In the genomic region with DNA sequence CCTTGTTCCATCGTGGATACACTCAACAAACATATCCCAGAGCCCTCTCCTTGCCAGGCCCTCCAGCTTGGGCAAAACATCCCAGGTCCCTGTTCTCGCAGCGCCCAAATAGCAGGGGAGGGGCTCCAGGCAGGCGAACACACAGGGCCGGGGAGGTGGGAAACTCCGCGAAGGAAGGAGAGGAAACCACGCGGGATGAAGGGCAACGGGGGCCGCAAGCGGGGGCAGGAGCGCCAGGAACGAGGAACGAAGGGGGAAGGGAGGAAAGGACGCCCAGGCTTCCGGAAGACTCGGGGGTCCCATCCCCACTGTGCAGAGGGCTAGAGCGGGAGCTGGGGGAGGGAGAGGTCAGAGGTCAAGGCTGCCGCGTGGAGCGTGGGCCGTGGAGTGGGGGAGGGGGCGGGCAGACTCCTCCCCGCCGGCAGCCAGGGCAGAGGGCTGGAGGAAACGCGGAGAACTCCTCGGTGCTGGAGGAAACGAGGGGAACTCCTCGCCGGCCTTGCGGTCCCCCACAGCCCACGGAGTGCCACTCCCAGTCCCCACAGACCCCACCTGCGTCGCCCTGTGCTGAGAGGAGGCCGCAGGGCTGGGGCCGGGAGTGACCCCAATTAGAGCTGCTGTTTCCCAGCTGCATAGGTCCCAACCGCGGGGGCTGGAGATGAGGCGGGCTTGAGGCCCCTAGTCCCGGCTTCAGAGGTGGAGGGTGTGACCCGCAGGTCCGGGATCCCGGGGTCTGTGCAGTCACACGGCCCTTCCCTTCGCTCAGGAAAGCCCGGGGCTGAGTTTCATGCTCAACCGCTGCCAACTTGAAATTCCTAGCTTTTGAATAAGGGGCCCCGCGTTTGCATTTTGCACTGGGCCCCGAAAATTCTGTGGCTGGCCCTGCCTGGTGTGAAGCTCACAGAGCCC, we compare ENCODE assay signal across 8 cellular contexts. TPM values are rescaled to one million over a fixed set of nuclear protein-coding genes. Genes with fewer than 3 reads are reported as not detected.
DNase-seq lines count a peak whose midpoint lies in the region; ATAC-seq, FAIRE-seq and TF ChIP-seq lines count a peak whose summit lies in the region.

No MANE protein-coding gene starts in this region.

- H2AFZ ChIP-seq in OCI-LY1 (ENCODE audit: low read length) (no peak overlapping the region), keratinocyte (ENCODE audit: control insufficient read depth, low read length) (peak overlapping the region; percentile 60)

- no peaks in the 10 kb centered on the region for H3K27me3 Mint-ChIP-seq in activated naive CD4-positive, alpha-beta T cell treated with anti-CD3 and anti-CD28 coated beads for 36 hours (ENCODE audit: low read depth)

- dilution Hi-C loops in keratinocyte (cut with MboI; ENCODE audit: extremely low pct_ligation_motif_present, low sequenced_read_pairs): no loop called here

- peak overlapping the region; percentile 99 for H3K27ac ChIP-seq in OCI-LY1 (ENCODE audit: low read depth, low read length, poor library complexity, severe bottlenecking)
- H3K27ac ChIP-seq in keratinocyte (ENCODE audit: control insufficient read depth, insufficient read depth, low read length): peak overlapping the region; percentile 36

- peaks cover 27% of the 10 kb centered on the region for H3K79me2 ChIP-seq in OCI-LY1 (ENCODE audit: insufficient read depth, low read length)
- H3K79me2 ChIP-seq in keratinocyte (ENCODE audit: control insufficient read depth, insufficient read depth, low read length): no peaks in the 10 kb centered on the region

- peak overlapping the region; percentile 97 for H3K27ac Mint-ChIP-seq in activated naive CD4-positive, alpha-beta T cell treated with anti-CD3 and anti-CD28 coated beads for 36 hours

- FAIRE-seq in keratinocyte (lab: Jason Lieb, UNC): no peak

- H3K27me3 ChIP-seq in GM06990 (replicated peaks; ENCODE audit: control insufficient read depth, insufficient read depth, low read length): no peaks in the 10 kb centered on the region
- H3K27me3 ChIP-seq in OCI-LY1 (ENCODE audit: insufficient read depth, low read length): no peaks in the 10 kb centered on the region
- H3K27me3 ChIP-seq in keratinocyte (ENCODE audit: control insufficient read depth, extremely low read depth, insufficient read depth, low read length): no peaks in the 10 kb centered on the region

- no peaks in the 10 kb centered on the region for H3K9me2 ChIP-seq in OCI-LY1 (ENCODE audit: low read depth, low read length)

- peak overlapping the region; percentile 82 for H3K4me3 Mint-ChIP-seq in activated naive CD4-positive, alpha-beta T cell treated with anti-CD3 and anti-CD28 coated beads for 36 hours

- H3K4me2 ChIP-seq in OCI-LY1 (ENCODE audit: low read length) (peak overlapping the region; percentile 80), keratinocyte (ENCODE audit: control insufficient read depth, extremely low read depth, insufficient read depth, low read depth, low read length) (peak overlapping the region; percentile 66)

- H3K9ac ChIP-seq in OCI-LY1 (ENCODE audit: low read length): peak overlapping the region; percentile 84
- peak overlapping the region; percentile 65 for H3K9ac ChIP-seq in keratinocyte (ENCODE audit: control insufficient read depth, extremely low read depth, insufficient read depth, low read length)

- no peak for ATAC-seq in GM18511 (IDR thresholded peaks at IDR 0.05; ENCODE audit: unreplicated experiment)
- no peak for ATAC-seq in HG03469 (IDR thresholded peaks at IDR 0.05; ENCODE audit: unreplicated experiment)

- no peaks in the 10 kb centered on the region for H3K9me3 ChIP-seq in OCI-LY1 (ENCODE audit: low read length)
- H3K9me3 ChIP-seq in keratinocyte (ENCODE audit: control insufficient read depth, low read depth, low read length): no peaks in the 10 kb centered on the region

- peaks cover 37% of the 10 kb centered on the region for H3K4me1 Mint-ChIP-seq in activated naive CD4-positive, alpha-beta T cell treated with anti-CD3 and anti-CD28 coated beads for 36 hours (ENCODE audit: low read depth)

- H3K4me1 ChIP-seq in OCI-LY1 (ENCODE audit: insufficient read depth, low read length, severe bottlenecking) (peaks cover 63% of the 10 kb centered on the region), keratinocyte (ENCODE audit: control insufficient read depth, extremely low read depth, insufficient read depth, low read length) (peaks cover 21% of the 10 kb centered on the region)

- H3K36me3 ChIP-seq in GM06990 (ENCODE audit: control insufficient read depth, insufficient read depth, low read length) (peaks cover 23% of the 10 kb centered on the region), OCI-LY1 (ENCODE audit: insufficient read depth, low read length) (peaks cover 30% of the 10 kb centered on the region), keratinocyte (ENCODE audit: control insufficient read depth in 2 of 2, extremely low read depth in 1 of 2, insufficient read depth in 2 of 2, low read length in 2 of 2) (peaks cover 0 to 6% of the 10 kb centered on the region in 2 experiments)

- no peaks in the 10 kb centered on the region for H3K9me3 Mint-ChIP-seq in activated naive CD4-positive, alpha-beta T cell treated with anti-CD3 and anti-CD28 coated beads for 36 hours

- no peaks in the 10 kb centered on the region for H4K20me1 ChIP-seq in OCI-LY1 (ENCODE audit: insufficient read depth, low read length)
- no peaks in the 10 kb centered on the region for H4K20me1 ChIP-seq in keratinocyte (ENCODE audit: control insufficient read depth, extremely low read depth, insufficient read depth, low read length)

- intact Hi-C loops in activated naive CD4-positive, alpha-beta T cell treated with anti-CD3 and anti-CD28 coated beads for 36 hours (cut with micrococcal nuclease): loop anchor here (1.0 to 10.0 kb wide), 6 partner anchors 8 to 1775 kb away; a partner anchor contains a TSS

- TF ChIP-seq CTCF in GM06990 (IDR thresholded peaks at IDR 0.05; ENCODE audit: insufficient read depth, low read length, poor library complexity, severe bottlenecking): no peak
- TF ChIP-seq CTCF in OCI-LY1 (IDR thresholded peaks at IDR 0.05; ENCODE audit: low read length): no peak
- no peak for TF ChIP-seq CTCF in keratinocyte (optimal IDR thresholded peaks at IDR 0.05 in 1 of 3, IDR thresholded peaks at IDR 0.05 in 1 of 3, conservative IDR thresholded peaks at IDR 0.05 in 1 of 3; ENCODE audit: extremely low read depth in 1 of 3, insufficient read depth in 2 of 3, low read length in 3 of 3)

- CTCF ChIA-PET in activated naive CD4-positive, alpha-beta T cell treated with anti-CD3 and anti-CD28 coated beads for 36 hours (lab: Charles Lee): interaction anchor here (0.6 to 4.2 kb wide), 10 partner anchors 8 to 1263 kb away, joined by 3 to 16 read pairs (median 4); no protein-coding TSS in a partner anchor

- DNase-seq in GM06990 (ENCODE audit: extremely low read depth, insufficient read length) (peak; percentile 80), keratinocyte (ENCODE audit: low read depth, low spot score) (no peak), midbrain (lab: John Stamatoyannopoulos, UW) (no peak)
- DNase-seq in activated naive CD4-positive, alpha-beta T cell treated with anti-CD3 and anti-CD28 coated beads for 36 hours: peak; percentile 64
- peak; percentile 42 to 46 for DNase-seq in stimulated activated CD8-positive, alpha-beta memory T cell treated with anti-CD3 and anti-CD28 coated beads, Interleukin-15, amount 100 ng/mL, for 4 hours (ENCODE audit: low read depth in 2 of 2)

- no peaks in the 10 kb centered on the region for H3K9me1 ChIP-seq in keratinocyte (ENCODE audit: control insufficient read depth, extremely low read depth, insufficient read depth, low read length)

- H3K4me3 ChIP-seq in GM06990 (replicated peaks; ENCODE audit: low read depth, low read length): peak overlapping the region; percentile 62
- H3K4me3 ChIP-seq in OCI-LY1 (ENCODE audit: low read depth, low read length, poor library complexity, severe bottlenecking): peak overlapping the region; percentile 55
- peak overlapping the region in 2 of 3 experiments; percentile 37 to 38 for H3K4me3 ChIP-seq in keratinocyte (ENCODE audit: control insufficient read depth in 2 of 3, extremely low read depth in 1 of 3, insufficient read depth in 2 of 3, low read depth in 1 of 3, low read length in 3 of 3)

- H3F3A ChIP-seq in OCI-LY1 (ENCODE audit: insufficient read depth, low read length): peaks cover 5% of the 10 kb centered on the region; the same call in 1 of the 2 replicates

- H3K36me3 Mint-ChIP-seq in activated naive CD4-positive, alpha-beta T cell treated with anti-CD3 and anti-CD28 coated beads for 36 hours (ENCODE audit: low read depth): peaks cover 25% of the 10 kb centered on the region

RNA-seq across cellular contexts. Expression of a gene that starts 1.2 kb away (rescaled TPM):
- 10 to 100 TPM; 60.3 to 63.1 TPM for total RNA-seq in activated naive CD4-positive, alpha-beta T cell treated with anti-CD3 and anti-CD28 coated beads for 36 hours
- 5.1 to 6.7 TPM (median 5.7 TPM) in 3 replicates for polyA plus RNA-seq in keratinocyte
- polyA plus RNA-seq in keratinocyte (2011; ENCODE audit: low read depth): 1.1 TPM
- polyA plus RNA-seq in keratinocyte (2011; cell fraction: cytosol; rRNA removed): 4.3 and 8.2 TPM in 2 replicates
- 5.3 and 7.9 TPM in 2 replicates for polyA plus RNA-seq in keratinocyte (2011; cell fraction: nucleus; rRNA removed)
- polyA plus RNA-seq in keratinocyte (2012; ENCODE audit: low replicate concordance): 1.9 and 7.4 TPM in 2 replicates
- polyA minus RNA-seq in keratinocyte: 3.5 to 4.2 TPM (median 4.1 TPM) in 3 replicates
- polyA minus RNA-seq in keratinocyte (2011; cell fraction: cytosol; rRNA and poly(A)+ RNA removed): 18.4 TPM
- 2.7 and 3.7 TPM in 2 replicates for polyA minus RNA-seq in keratinocyte (2011; cell fraction: nucleus; rRNA and poly(A)+ RNA removed)

RNA-seq across cellular contexts. Expression of a gene that starts 38.9 kb away (rescaled TPM):
- 10 to 100 TPM; 45.6 to 46.5 TPM for total RNA-seq in activated naive CD4-positive, alpha-beta T cell treated with anti-CD3 and anti-CD28 coated beads for 36 hours
- polyA plus RNA-seq in keratinocyte: 18.7 to 57.4 TPM (median 32.4 TPM) in 3 replicates
- polyA plus RNA-seq in keratinocyte (2011; ENCODE audit: low read depth): 19.2 TPM
- polyA plus RNA-seq in keratinocyte (2011; cell fraction: cytosol; rRNA removed): 37.3 and 49.4 TPM in 2 replicates
- polyA plus RNA-seq in keratinocyte (2011; cell fraction: nucleus; rRNA removed): 89.4 and 97.6 TPM in 2 replicates
- polyA plus RNA-seq in keratinocyte (2012; ENCODE audit: low replicate concordance): 29.6 and 35.0 TPM in 2 replicates
- polyA minus RNA-seq in keratinocyte: 12.9 to 42.4 TPM (median 21.6 TPM) in 3 replicates
- polyA minus RNA-seq in keratinocyte (2011; cell fraction: cytosol; rRNA and poly(A)+ RNA removed): 13.6 TPM
- 23.8 and 42.4 TPM in 2 replicates for polyA minus RNA-seq in keratinocyte (2011; cell fraction: nucleus; rRNA and poly(A)+ RNA removed)

Comparison
In these comparisons a context has a peak if more than half of its experiments do, and no peak if none do; other contexts are left out.
1. DNase-seq: peak in GM06990 (single experiment), activated naive CD4-positive, alpha-beta T cell treated with anti-CD3 and anti-CD28 coated beads for 36 hours (single experiment) and stimulated activated CD8-positive, alpha-beta memory T cell treated with anti-CD3 and anti-CD28 coated beads, Interleukin-15, amount 100 ng/mL, for 4 hours (2 of 2); none in keratinocyte (single experiment) and midbrain (single experiment).
2. Peak in every context shown above with its lines, with median percentiles within 50 percentile points of each other: H3K4me3 ChIP-seq.